8 cellular contexts compared by ENCODE assay signal in genomic region chr12:96258451-96258933, GRCh38.
DNase-seq lines count a peak whose midpoint lies in the region; ATAC-seq, FAIRE-seq and TF ChIP-seq lines count a peak whose summit lies in the region.

No MANE protein-coding gene starts in this region.

- ATAC-seq in omental fat pad (ENCODE audit: low FRiP score) = no peak

- no peak for FAIRE-seq in HTR-8/SVneo (lab: Jason Lieb, UNC)

- peaks cover 0 to 34% of the 10 kb centered on the region in 2 donors for H3K36me3 ChIP-seq in vagina

- peaks cover 33% of the 10 kb centered on the region for H3K4me1 ChIP-seq in vagina

- no peak overlapping the region for H3K4me3 Mint-ChIP-seq in activated naive CD4-positive, alpha-beta T cell treated with anti-CD3 and anti-CD28 coated beads for 36 hours

- H3K27me3 Mint-ChIP-seq in activated naive CD4-positive, alpha-beta T cell treated with anti-CD3 and anti-CD28 coated beads for 36 hours (ENCODE audit: low read depth) = no peaks in the 10 kb centered on the region

- no peaks in the 10 kb centered on the region for H3K9me3 Mint-ChIP-seq in activated naive CD4-positive, alpha-beta T cell treated with anti-CD3 and anti-CD28 coated beads for 36 hours

- H3K27ac ChIP-seq in vagina = peak overlapping the region; percentile 33

- CTCF ChIA-PET in activated naive CD4-positive, alpha-beta T cell treated with anti-CD3 and anti-CD28 coated beads for 36 hours (lab: Charles Lee) = no interaction called here

- no peak for TF ChIP-seq POLR2A in vagina (IDR thresholded peaks at IDR 0.05)

- peaks cover 31% of the 10 kb centered on the region for H3K4me1 Mint-ChIP-seq in activated naive CD4-positive, alpha-beta T cell treated with anti-CD3 and anti-CD28 coated beads for 36 hours (ENCODE audit: low read depth)

- in situ Hi-C loops in astrocyte of the cerebellum (cut with HindIII; ENCODE audit: low sequenced_read_pairs) = no loop called here

- H3K27ac Mint-ChIP-seq in activated naive CD4-positive, alpha-beta T cell treated with anti-CD3 and anti-CD28 coated beads for 36 hours = no peak overlapping the region

- peak; percentile 49 for DNase-seq in activated naive CD4-positive, alpha-beta T cell treated with anti-CD3 and anti-CD28 coated beads for 36 hours
- DNase-seq in activated naive CD4-positive, alpha-beta T cell (lab: John Stamatoyannopoulos, UW) = no peak
- DNase-seq in astrocyte of the cerebellum (ENCODE audit: low read depth) (peak; percentile 91), iris pigment epithelial cell (ENCODE audit: low read depth) (peak; percentile 51), vagina (ENCODE audit: extremely low spot score in 2 of 2) (no peak), HTR-8/SVneo (ENCODE audit: insufficient read length, low spot score) (no peak), omental fat pad (ENCODE audit: low spot score) (no peak), SIG-M5 (lab: John Stamatoyannopoulos, UW) (no peak)

- peaks cover 23% of the 10 kb centered on the region for H3K36me3 Mint-ChIP-seq in activated naive CD4-positive, alpha-beta T cell treated with anti-CD3 and anti-CD28 coated beads for 36 hours (ENCODE audit: low read depth)

- H3K9me3 ChIP-seq in vagina = no peaks in the 10 kb centered on the region

- H3K27me3 ChIP-seq in vagina = no peaks in the 10 kb centered on the region

- TF ChIP-seq CTCF in astrocyte of the cerebellum (IDR thresholded peaks at IDR 0.05; ENCODE audit: low read depth, low read length, missing control alignments) (no peak), vagina (IDR thresholded peaks at IDR 0.05) (no peak), omental fat pad (IDR thresholded peaks at IDR 0.05) (no peak)

- no peak overlapping the region for H3K4me3 ChIP-seq in astrocyte of the cerebellum (ENCODE audit: low read depth, low read length)
- no peak overlapping the region for H3K4me3 ChIP-seq in vagina

- intact Hi-C loops in activated naive CD4-positive, alpha-beta T cell treated with anti-CD3 and anti-CD28 coated beads for 36 hours (cut with micrococcal nuclease) = no loop called here
- intact Hi-C loops in vagina (cut with DNase I) = no loop called here

Comparison
In these comparisons a context has a peak if more than half of its experiments do, and no peak if none do; other contexts are left out.
1. DNase-seq: peak in activated naive CD4-positive, alpha-beta T cell treated with anti-CD3 and anti-CD28 coated beads for 36 hours (single experiment), astrocyte of the cerebellum (single experiment) and iris pigment epithelial cell (single experiment); none in activated naive CD4-positive, alpha-beta T cell (0 of 4), vagina (0 of 2), HTR-8/SVneo (single experiment), omental fat pad (single experiment) and SIG-M5 (single experiment).